8 cellular contexts compared by ENCODE assay signal in genomic region chr1:7783826-7784491, GRCh38. TPM values are rescaled to one million over a fixed set of nuclear protein-coding genes. Genes with fewer than 3 reads are reported as not detected.
DNase-seq lines count a peak whose midpoint lies in the region; ATAC-seq and TF ChIP-seq lines count a peak whose summit lies in the region.

TSS of gene PER3 (plus strand) at chr1:7784291. CDS start at chr1:7784878, 587 bp downstream.

- H3K27ac Mint-ChIP-seq in activated CD4-positive, alpha-beta memory T cell treated with anti-CD3 and anti-CD28 coated beads for 36 hours, result no peak within 1 kb of the TSS

- H4K20me1 ChIP-seq in BLaER1 treated with 17β-estradiol and CSF1 and Interleukin-3, amounts not matched to agents 10 nM and 100 nM, result peaks cover 0 to 20% (median 0%) of the 10 kb centered on the region in 11 experiments; a peak in 7 of 22 replicates

- CTCF ChIA-PET in activated CD4-positive, alpha-beta memory T cell treated with anti-CD3 and anti-CD28 coated beads for 36 hours (lab: Charles Lee), result no interaction called here

- H3K27me3 Mint-ChIP-seq in activated CD4-positive, alpha-beta memory T cell treated with anti-CD3 and anti-CD28 coated beads for 36 hours, result no peaks in the 10 kb centered on the region

- no peaks in the 10 kb centered on the region for H3K27me3 ChIP-seq in BLaER1 treated with 17β-estradiol and CSF1 and Interleukin-3, amounts not matched to agents 10 nM and 100 nM
- no peaks in the 10 kb centered on the region for H3K27me3 ChIP-seq in right lobe of liver

- peak; percentile 91 for ATAC-seq in GM19328 (IDR thresholded peaks at IDR 0.05; ENCODE audit: unreplicated experiment)
- peak; percentile 93 for ATAC-seq in HG03460 (IDR thresholded peaks at IDR 0.05; ENCODE audit: unreplicated experiment)
- ATAC-seq in right lobe of liver, result peak; percentile 89 to 93 (median 90)

- H3K4me1 Mint-ChIP-seq in activated CD4-positive, alpha-beta memory T cell treated with anti-CD3 and anti-CD28 coated beads for 36 hours (ENCODE audit: low read depth), result peaks cover 19% of the 10 kb centered on the region

- peak within 1 kb of the TSS; percentile 87 to 96 (median 93) for H3K4me2 ChIP-seq in BLaER1 treated with 17β-estradiol and CSF1 and Interleukin-3, amounts not matched to agents 10 nM and 100 nM

- DNase-seq in NCI-H69 (lab: John Stamatoyannopoulos, UW) (peak; percentile 96), dermis microvascular lymphatic vessel endothelial cell (ENCODE audit: low read depth in 2 of 2) (peak; percentile 90 to 98), right lobe of liver (peak; percentile 98 to 99 (median 99))
- DNase-seq in activated CD4-positive, alpha-beta memory T cell treated with anti-CD3 and anti-CD28 coated beads for 36 hours, result peak; percentile 91
- DNase-seq in stimulated activated CD4-positive, alpha-beta T cell treated with anti-CD3 and anti-CD28 coated beads, Interleukin-4, amount 100 ng/mL, for 1 hour, result peak; percentile 89

- H3K36me3 Mint-ChIP-seq in activated CD4-positive, alpha-beta memory T cell treated with anti-CD3 and anti-CD28 coated beads for 36 hours, result peaks cover 9% of the 10 kb centered on the region

- H3K4me3 Mint-ChIP-seq in activated CD4-positive, alpha-beta memory T cell treated with anti-CD3 and anti-CD28 coated beads for 36 hours, result peak within 1 kb of the TSS; percentile 65

- intact Hi-C loops in activated CD4-positive, alpha-beta memory T cell treated with anti-CD3 and anti-CD28 coated beads for 36 hours (cut with micrococcal nuclease), result loop anchor here (1.0 to 10.0 kb wide), 2 partner anchors 13 to 121 kb away; partner anchors contain the start of gene VAMP3
- intact Hi-C loops in right lobe of liver (cut with DNase I), result no loop called here

- H3K4me3 ChIP-seq in BLaER1 treated with 17β-estradiol and CSF1 and Interleukin-3, amounts not matched to agents 10 nM and 100 nM, result peak within 1 kb of the TSS; percentile 53 to 69 (median 60)
- peak within 1 kb of the TSS; percentile 64 to 80 (median 67) for H3K4me3 ChIP-seq in right lobe of liver

- TF ChIP-seq POLR2A in right lobe of liver (IDR thresholded peaks at IDR 0.05), result peak; percentile 73

- H3K9me3 ChIP-seq in BLaER1 treated with 17β-estradiol and CSF1 and Interleukin-3, amounts not matched to agents 10 nM and 100 nM (replicated peaks in 1 of 11), result peaks cover 0 to 21% (median 10%) of the 10 kb centered on the region in 11 experiments; a peak in 17 of 22 replicates
- H3K9me3 ChIP-seq in right lobe of liver, result no peaks in the 10 kb centered on the region

- peaks cover 21 to 34% (median 26%) of the 10 kb centered on the region in 11 experiments for H3K36me3 ChIP-seq in BLaER1 treated with 17β-estradiol and CSF1 and Interleukin-3, amounts not matched to agents 10 nM and 100 nM
- H3K36me3 ChIP-seq in right lobe of liver, result peaks cover 0 to 23% (median 3%) of the 10 kb centered on the region in 4 donors

- POLR2A ChIA-PET in activated CD4-positive, alpha-beta memory T cell treated with anti-CD3 and anti-CD28 coated beads for 36 hours (lab: Charles Lee), result interaction anchor here (0.6 kb wide), 1 partner anchor 48 kb away, joined by 3 read pairs; no protein-coding TSS in a partner anchor

- peaks cover 32 to 55% (median 40%) of the 10 kb centered on the region in 10 experiments for H3K4me1 ChIP-seq in BLaER1 treated with 17β-estradiol and CSF1 and Interleukin-3, amounts not matched to agents 10 nM and 100 nM
- H3K4me1 ChIP-seq in right lobe of liver, result peaks cover 0 to 9% (median 3%) of the 10 kb centered on the region in 4 donors

- TF ChIP-seq CTCF in right lobe of liver (IDR thresholded peaks at IDR 0.05), result no peak

- 0% methylated on average over 12 of the region's 90 CpGs for WGBS in right lobe of liver (ENCODE audit: insufficient coverage, low coverage, low lambda C conversion rate, missing lambda C conversion rate)

- no peaks in the 10 kb centered on the region for H3K9me3 Mint-ChIP-seq in activated CD4-positive, alpha-beta memory T cell treated with anti-CD3 and anti-CD28 coated beads for 36 hours

- peak within 1 kb of the TSS; percentile 53 to 72 (median 64); a peak in 21 of 22 replicates for H3K27ac ChIP-seq in BLaER1 treated with 17β-estradiol and CSF1 and Interleukin-3, amounts not matched to agents 10 nM and 100 nM
- H3K27ac ChIP-seq in right lobe of liver, result peak within 1 kb of the TSS; percentile 85 to 91 (median 90)

- H3K9ac ChIP-seq in BLaER1 treated with 17β-estradiol and CSF1 and Interleukin-3, amounts not matched to agents 10 nM and 100 nM, result peak within 1 kb of the TSS; percentile 60 to 79 (median 72); a peak in 20 of 22 replicates

RNA-seq across cellular contexts. Expression of gene PER3, which starts in this region (rescaled TPM):
- total RNA-seq in activated CD4-positive, alpha-beta memory T cell treated with anti-CD3 and anti-CD28 coated beads for 36 hours, result 1 to 10 TPM; 2.3 to 2.9 TPM
- total RNA-seq in dermis microvascular lymphatic vessel endothelial cell, result 0.90 and 2.1 TPM in 2 replicates
- 10 to 100 TPM in 3 of 6 experiments, 1 to 10 TPM in 3; 8.7 to 26.2 (median 13.5) TPM for total RNA-seq in right lobe of liver

Comparison
In these comparisons a context has a peak if more than half of its experiments do, and no peak if none do; other contexts are left out.
1. Peak in every context shown above with its lines: DNase-seq, ATAC-seq, H3K4me3 ChIP-seq and H3K27ac ChIP-seq.